ENCODE assay signal across 17 cellular contexts in the genomic region with DNA sequence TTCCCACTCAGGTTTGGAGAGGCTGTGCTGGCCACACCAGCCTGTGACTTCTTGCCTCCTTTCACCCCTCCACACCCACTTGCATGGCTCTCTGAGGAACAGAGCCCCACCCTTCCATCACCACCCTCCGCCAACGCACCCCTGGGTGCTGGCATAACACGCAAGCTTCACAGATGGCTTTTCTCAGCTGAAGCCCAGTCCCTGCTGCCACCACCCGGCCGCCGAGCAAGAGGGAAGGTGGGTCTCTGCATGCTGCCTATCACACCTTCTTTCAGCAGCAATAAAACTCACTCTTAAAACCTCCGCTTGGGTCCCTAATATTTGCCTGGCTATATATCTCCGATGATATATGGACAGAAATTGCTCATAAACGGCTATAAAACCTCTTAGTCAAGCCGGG. TPM values are rescaled to one million over a fixed set of nuclear protein-coding genes. Genes with fewer than 3 reads are reported as not detected.
DNase-seq lines count a peak whose midpoint lies in the region; ATAC-seq and TF ChIP-seq lines count a peak whose summit lies in the region.
"Had no signal": no experiment of that assay in that cellular context is flagged by ENCODE, and none has a peak within 500 bp of the region (broad histone marks: within the 10 kb centered on the region; RNA-seq: fewer than 3 reads in every experiment).

No MANE protein-coding gene starts in this region.

- H3K4ac ChIP-seq in mesendoderm (ENCODE audit: low read depth, low read length): no peak overlapping the region

- no peak overlapping the region for H4K5ac ChIP-seq in mesendoderm (ENCODE audit: low read length)

- intact Hi-C loops in sciatic nerve (cut with DNase I): no loop called here

- H4K8ac ChIP-seq in mesendoderm (ENCODE audit: low read depth, low read length): no peak overlapping the region

- ATAC-seq in sciatic nerve (peak; percentile 60), left lobe of liver (no peak)

- TF ChIP-seq CTCF in epithelial cell of proximal tubule (conservative IDR thresholded peaks at IDR 0.05; ENCODE audit: low read depth, low read length): peak; percentile 21

- no peak overlapping the region for H2AK5ac ChIP-seq in mesendoderm (ENCODE audit: low read length)

- no peak overlapping the region for H2BK5ac ChIP-seq in mesendoderm (ENCODE audit: low read length)

- H2BK120ac ChIP-seq in mesendoderm (ENCODE audit: low read depth, low read length): no peak overlapping the region

- H3K36me3 ChIP-seq in mesendoderm (ENCODE audit: control insufficient read depth, insufficient read depth, low read length): no peaks in the 10 kb centered on the region
- H3K36me3 ChIP-seq: HAP-1 had no signal

- DNase-seq in Ammon's horn (ENCODE audit: low spot score) (peak; percentile 53), HT-29 (ENCODE audit: low spot score) (peak; percentile 90), epithelial cell of proximal tubule (ENCODE audit: low read depth) (no peak), sciatic nerve (ENCODE audit: low spot score) (peak; percentile 75), KG1 (lab: John Stamatoyannopoulos, UW) (no peak), mesendoderm (no peak), NCI-H146 treated with DMSO at 0.1 percent for 48 hours (lab: John Stamatoyannopoulos, UW; ENCODE audit: unreplicated experiment) (no peak), left lobe of liver (ENCODE audit: low spot score) (no peak)
- DNase-seq: activated CD4-positive, alpha-beta memory T cell treated with anti-CD3 and anti-CD28 coated beads, Interleukin-2, amount 10 ng/mL, durations not matched to agents 7 days and 5 days; activated naive CD8-positive, alpha-beta T cell treated with anti-CD3 and anti-CD28 coated beads, Interleukin-2, amount 10 ng/mL, durations not matched to agents 7 days and 5 days; effector CD4-positive, alpha-beta T cell; left cardiac atrium; NCI-H187 treated with DMSO at 0.1 percent for 48 hours; NCI-H510A treated with DMSO at 0.1 percent for 48 hours; stimulated activated naive CD4-positive, alpha-beta T cell had no signal

- H3K4me3 ChIP-seq in epithelial cell of proximal tubule (ENCODE audit: low read depth, low read length) (no peak overlapping the region), mesendoderm (ENCODE audit: low read length) (no peak overlapping the region)
- H3K4me3 ChIP-seq: HAP-1, smooth muscle cell had no signal

- no peaks in the 10 kb centered on the region for H3K79me1 ChIP-seq in mesendoderm (ENCODE audit: low read length)

- WGBS in mesendoderm (ENCODE audit: extremely low coverage, insufficient coverage, low lambda C conversion rate): no CpG with 5 or more reads among the region's 10 CpGs

- H3K27ac ChIP-seq in mesendoderm (ENCODE audit: low read depth, low read length): no peak overlapping the region

- no peak overlapping the region for H3K56ac ChIP-seq in mesendoderm (ENCODE audit: low read length)

- no peak overlapping the region for H3K4me2 ChIP-seq in mesendoderm (ENCODE audit: low read length)
- H3K4me2 ChIP-seq: smooth muscle cell had no signal

- no peaks in the 10 kb centered on the region for H3K79me2 ChIP-seq in mesendoderm (ENCODE audit: control insufficient read depth, insufficient read depth, low read length)

- no peaks in the 10 kb centered on the region for H3K4me1 ChIP-seq in mesendoderm (ENCODE audit: control insufficient read depth, low read depth, low read length)
- H3K4me1 ChIP-seq: HAP-1 had no signal

- H3K27me3 ChIP-seq in mesendoderm (ENCODE audit: insufficient read depth, low read length, poor library complexity): no peaks in the 10 kb centered on the region

- no peak overlapping the region for H3K9ac ChIP-seq in mesendoderm (ENCODE audit: low read length)

- no peak overlapping the region for H2BK15ac ChIP-seq in mesendoderm (replicated peaks; ENCODE audit: low read depth)

- H3K23ac ChIP-seq in mesendoderm (ENCODE audit: low read length): no peak overlapping the region

- no peak overlapping the region for H3K18ac ChIP-seq in mesendoderm (ENCODE audit: low read length)

RNA-seq across cellular contexts. Expression of gene SMUG1, which starts 41.6 kb away (rescaled TPM):
- 87.8 and 106 TPM in 2 replicates for total RNA-seq in HT-29 (2014; rRNA removed; shearing (Covaris generic))
- total RNA-seq in epithelial cell of proximal tubule (44.6 and 48.0 TPM in 2 replicates), sciatic nerve (25.3 TPM), left lobe of liver (22.7 TPM)
- polyA plus RNA-seq in mesendoderm (2013, experiment 1 of 2): 13.5 TPM
- polyA plus RNA-seq in mesendoderm (2013, experiment 2 of 2): 13.2 TPM

Comparison
In these comparisons a context has a peak if more than half of its experiments do, and no peak if none do; other contexts are left out.
1. DNase-seq: peak in Ammon's horn (single experiment), HT-29 (single experiment) and sciatic nerve (single experiment); none in epithelial cell of proximal tubule (single experiment), KG1 (single experiment), mesendoderm (single experiment), NCI-H146 treated with DMSO at 0.1 percent for 48 hours (single experiment) and left lobe of liver (single experiment).